Comparison of ENCODE assay signal across 17 cellular contexts in genomic region chr1:157307491-157307890, GRCh38.
DNase-seq lines count a peak whose midpoint lies in the region; ATAC-seq and TF ChIP-seq lines count a peak whose summit lies in the region.
"Had no signal": no experiment of that assay in that cellular context is flagged by ENCODE, and none has a peak within 500 bp of the region (broad histone marks: within the 10 kb centered on the region; RNA-seq: fewer than 3 reads in every experiment).

No MANE protein-coding gene starts in this region.

- DNase-seq in iPS-NIHi7 (ENCODE audit: extremely low spot score) (peak; percentile 9), brain microvascular endothelial cell (no peak), NK-92 (lab: John Stamatoyannopoulos, UW; ENCODE audit: unreplicated experiment) (no peak)
- no peak for DNase-seq in stimulated activated CD4-positive, alpha-beta T cell treated with anti-CD3 and anti-CD28 coated beads, Interleukin-4, amount 100 ng/mL, for 24 hours
- DNase-seq: activated CD4-positive, alpha-beta T cell treated with anti-CD3 and anti-CD28 coated beads, Interleukin-2, amount 10 ng/mL, durations not matched to agents 24 days and 14 days; activated T-cell treated with anti-CD3 and anti-CD28 coated beads, Interleukin-2, amount 50 U/mL, for 24 hours; DMS 273 treated with DMSO at 0.1 percent for 48 hours; effector CD4-positive, alpha-beta T cell; hippocampal formation; left colon; NCI-H2227 treated with DMSO at 0.1 percent for 48 hours; stimulated activated naive CD8-positive, alpha-beta T cell treated with anti-CD3 and anti-CD28 coated beads, Interleukin-15, amount 100 ng/mL, for 72 hours had no signal

- TF ChIP-seq CTCF in brain microvascular endothelial cell (IDR thresholded peaks at IDR 0.05; ENCODE audit: low read depth, low read length, missing control alignments) = no peak

- in situ Hi-C loops in brain microvascular endothelial cell (cut with HindIII; ENCODE audit: low pct_ligation_motif_present, low sequenced_read_pairs) = no loop called here

- ATAC-seq in GM19025 (IDR thresholded peaks at IDR 0.05; ENCODE audit: low read depth, unreplicated experiment) (peak; percentile 65), GM21529 (IDR thresholded peaks at IDR 0.05; ENCODE audit: unreplicated experiment) (peak; percentile 77), HG03139 (IDR thresholded peaks at IDR 0.05; ENCODE audit: unreplicated experiment) (peak; percentile 61), HG02938 (IDR thresholded peaks at IDR 0.05; ENCODE audit: unreplicated experiment) (no peak)
- ATAC-seq: left colon; stimulated activated naive CD8-positive, alpha-beta T cell treated with anti-CD3 and anti-CD28 coated beads, Interleukin-15, amount 100 ng/mL, for 72 hours had no signal

- no peaks in the 10 kb centered on the region for H3K36me3 ChIP-seq in brain microvascular endothelial cell (replicated peaks)

- H3K27ac ChIP-seq in brain microvascular endothelial cell = no peak overlapping the region

- no peak overlapping the region for H3K4me3 ChIP-seq in brain microvascular endothelial cell (ENCODE audit: low read depth, low read length)
- H3K4me3 ChIP-seq: smooth muscle cell had no signal

- H3K27me3 ChIP-seq in brain microvascular endothelial cell (replicated peaks) = no peaks in the 10 kb centered on the region
